8 cellular contexts compared by ENCODE assay signal in the genomic region with DNA sequence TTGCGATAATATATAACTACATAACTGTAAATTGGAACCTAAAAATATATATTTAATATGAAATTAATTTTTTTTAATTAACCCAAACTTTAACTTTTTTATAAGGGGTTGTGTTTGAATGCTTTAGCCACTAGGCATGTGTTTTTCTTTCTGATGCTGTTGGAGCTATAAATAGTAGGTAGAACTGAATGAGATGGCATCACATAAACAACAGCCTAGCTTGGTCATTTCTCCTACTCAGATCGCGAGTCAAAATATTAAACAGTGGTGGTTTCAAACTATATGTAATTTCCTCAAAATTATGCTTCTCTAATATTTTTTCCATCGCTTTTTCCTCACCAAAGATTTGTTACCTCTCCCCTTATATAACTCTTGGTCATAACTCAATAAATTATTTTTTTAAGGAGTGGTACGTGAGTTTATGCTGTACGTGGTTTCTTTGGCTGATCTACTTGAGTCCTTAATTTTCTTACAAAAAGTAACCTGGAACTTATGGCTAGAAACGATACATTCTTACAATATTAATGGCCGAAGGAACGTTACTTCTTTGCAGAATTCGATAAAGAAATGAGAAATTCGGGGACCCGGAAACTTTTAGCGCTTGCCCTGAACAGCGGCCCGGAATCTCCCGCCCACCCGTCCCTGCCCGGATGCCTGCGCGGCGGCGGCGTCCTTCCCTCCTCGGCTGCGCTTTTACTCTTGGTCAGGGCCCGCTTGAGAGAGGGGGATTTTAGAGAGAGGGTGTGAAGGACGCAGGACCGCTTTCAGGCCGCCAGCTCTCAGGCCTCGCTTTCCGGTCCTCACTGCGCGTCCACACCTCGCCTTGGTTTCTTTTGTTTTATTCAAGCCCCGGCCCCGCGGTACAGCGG.
DNase-seq lines count a peak whose midpoint lies in the region; ATAC-seq, FAIRE-seq and TF ChIP-seq lines count a peak whose summit lies in the region.

No MANE protein-coding gene starts in this region.

- peak overlapping the region; percentile 97 for H3K4me2 ChIP-seq in PC-3 (ENCODE audit: low read length)

- peak overlapping the region; percentile 90 for H3K27ac ChIP-seq in PC-3 (ENCODE audit: low read length)

- H3F3A ChIP-seq in PC-3 (ENCODE audit: low read length, unreplicated experiment) = no peaks in the 10 kb centered on the region

- peak overlapping the region; percentile 96 for H3K9ac ChIP-seq in PC-3 (ENCODE audit: low read length)

- TF ChIP-seq CTCF in PC-3 (conservative IDR thresholded peaks at IDR 0.05; ENCODE audit: low read depth, low read length) (no peak), D721Med (IDR thresholded peaks at IDR 0.05; ENCODE audit: insufficient read depth, missing control alignments) (no peak)

- H3K27me3 Mint-ChIP-seq in activated naive CD4-positive, alpha-beta T cell treated with anti-CD3 and anti-CD28 coated beads, Interleukin-2, amount 50 U/mL, for 24 hours = no peaks in the 10 kb centered on the region

- no peak for FAIRE-seq in D721Med (lab: Jason Lieb, UNC)

- CTCF ChIA-PET in PC-3 (lab: Charles Lee) = no interaction called here

- H3K9me2 ChIP-seq in PC-3 (replicated peaks; ENCODE audit: low read length) = no peaks in the 10 kb centered on the region

- no peaks in the 10 kb centered on the region for H3K27me3 ChIP-seq in PC-3 (ENCODE audit: low read length)

- peak overlapping the region; percentile 95 for H3K4me3 Mint-ChIP-seq in activated naive CD4-positive, alpha-beta T cell treated with anti-CD3 and anti-CD28 coated beads, Interleukin-2, amount 50 U/mL, for 24 hours

- H3K4me1 Mint-ChIP-seq in activated naive CD4-positive, alpha-beta T cell treated with anti-CD3 and anti-CD28 coated beads, Interleukin-2, amount 50 U/mL, for 24 hours = peaks cover 78% of the 10 kb centered on the region

- peaks cover 8% of the 10 kb centered on the region for H3K4me1 ChIP-seq in PC-3 (ENCODE audit: insufficient read depth, low read length)

- POLR2A ChIA-PET in PC-3 (lab: Charles Lee; ENCODE audit: unreplicated experiment) = interaction anchor here (0.7 kb wide), 1 partner anchor 66 kb away, joined by 6 read pairs; no protein-coding TSS in a partner anchor

- TSS peak; percentile 91 for BruUV-seq in PC-3 (replicated peaks; lab: Mats Ljungman, UMichigan)

- peaks cover 75% of the 10 kb centered on the region for H3K79me2 ChIP-seq in PC-3 (ENCODE audit: low read length)

- H4K20me1 ChIP-seq in PC-3 (ENCODE audit: low read length) = no peaks in the 10 kb centered on the region

- H3K27ac Mint-ChIP-seq in activated naive CD4-positive, alpha-beta T cell treated with anti-CD3 and anti-CD28 coated beads, Interleukin-2, amount 50 U/mL, for 24 hours = peak overlapping the region; percentile 93

- H3K9me3 ChIP-seq in PC-3 (ENCODE audit: low read length) = no peaks in the 10 kb centered on the region

- intact Hi-C loops in PC-3 (cut with micrococcal nuclease) = loop anchor here (2.0 kb wide), 3 partner anchors 26 to 334 kb away; no protein-coding TSS in a partner anchor
- intact Hi-C loops in Right ventricle myocardium superior (cut with DNase I) = loop anchor here (5.0 kb wide), 2 partner anchors 252 to 333 kb away; no protein-coding TSS in a partner anchor

- H3K9me3 Mint-ChIP-seq in activated naive CD4-positive, alpha-beta T cell treated with anti-CD3 and anti-CD28 coated beads, Interleukin-2, amount 50 U/mL, for 24 hours = no peaks in the 10 kb centered on the region

- DNase-seq in D341Med (ENCODE audit: low spot score) (peak; percentile 70), PC-3 (peak; percentile 38), Right ventricle myocardium superior (peak; percentile 74), pons (ENCODE audit: low spot score) (peak; percentile 40), D721Med (ENCODE audit: insufficient read length, low spot score) (no peak)

- ATAC-seq in GM19452 (IDR thresholded peaks at IDR 0.05; ENCODE audit: unreplicated experiment) = peak; percentile 48
- ATAC-seq in HG03521 (IDR thresholded peaks at IDR 0.05; ENCODE audit: unreplicated experiment) = peak; percentile 35
- ATAC-seq in PC-3 = peak; percentile 34
- peak; percentile 44 for ATAC-seq in Right ventricle myocardium superior (ENCODE audit: poor library complexity)

- H2AFZ ChIP-seq in PC-3 (ENCODE audit: low read length) = peak overlapping the region; percentile 98

- no peaks in the 10 kb centered on the region for H3K36me3 Mint-ChIP-seq in activated naive CD4-positive, alpha-beta T cell treated with anti-CD3 and anti-CD28 coated beads, Interleukin-2, amount 50 U/mL, for 24 hours

- peak overlapping the region; percentile 92 for H3K4me3 ChIP-seq in PC-3 (ENCODE audit: low read length)

- no peaks in the 10 kb centered on the region for H3K36me3 ChIP-seq in PC-3 (ENCODE audit: low read depth, low read length)
